In genomic region chr3:62365311-62366092, GRCh38 we compare ENCODE assay signal across 20 cellular contexts. TPM values are rescaled to one million over a fixed set of nuclear protein-coding genes. Genes with fewer than 3 reads are reported as not detected.
"Had no signal": no experiment of that assay in that cellular context is flagged by ENCODE, and none has a peak within 500 bp of the region (broad histone marks: within the 10 kb centered on the region; RNA-seq: fewer than 3 reads in every experiment).

No MANE protein-coding gene starts in this region.

- H3K27ac ChIP-seq: adrenal gland, esophagus squamous epithelium, prostate gland, right lobe of liver had no signal

- H3K9me3 Mint-ChIP-seq: activated naive CD4-positive, alpha-beta T cell treated with anti-CD3 and anti-CD28 coated beads, Interleukin-2, amount 50 U/mL, for 24 hours; activated T-cell treated with anti-CD3 and anti-CD28 coated beads, Interleukin-2, amount 50 U/mL, for 4 hours; nephron had no signal

- H3K4me3 ChIP-seq: adrenal gland, esophagus squamous epithelium, prostate gland, right lobe of liver, smooth muscle cell had no signal

- H3K9me3 ChIP-seq: adrenal gland, esophagus squamous epithelium, prostate gland, right lobe of liver had no signal

- H3K36me3 ChIP-seq: adrenal gland, esophagus squamous epithelium, prostate gland, right lobe of liver had no signal

- H3K4me1 ChIP-seq: prostate gland had no signal

- H3K36me3 Mint-ChIP-seq: activated naive CD4-positive, alpha-beta T cell treated with anti-CD3 and anti-CD28 coated beads, Interleukin-2, amount 50 U/mL, for 24 hours had no signal

- H3K4me2 ChIP-seq: smooth muscle cell had no signal

- H3K4me3 Mint-ChIP-seq: activated CD4-positive, alpha-beta memory T cell treated with anti-CD3 and anti-CD28 coated beads, Interleukin-2, amount 10 ng/mL, durations not matched to agents 7 days and 5 days; activated naive CD4-positive, alpha-beta T cell treated with anti-CD3 and anti-CD28 coated beads, Interleukin-2, amount 50 U/mL, for 24 hours; activated T-cell treated with anti-CD3 and anti-CD28 coated beads, Interleukin-2, amount 50 U/mL, for 4 hours; nephron had no signal

- DNase-seq: activated CD4-positive, alpha-beta memory T cell treated with anti-CD3 and anti-CD28 coated beads, Interleukin-2, amount 10 ng/mL, durations not matched to agents 7 days and 5 days; activated effector memory CD4-positive, alpha-beta T cell treated with Interleukin-2 at 50 U/mL for 16 hours; activated T-cell treated with anti-CD3 and anti-CD28 coated beads, Interleukin-2, amount 50 U/mL, for 4 hours; adrenal gland; esophagus squamous epithelium; right lobe of liver; stimulated activated CD4-positive, alpha-beta T cell treated with anti-CD3 and anti-CD28 coated beads, Interleukin-4, amount 100 ng/mL, for 4 hours; stimulated activated CD8-positive, alpha-beta memory T cell treated with anti-CD3 and anti-CD28 coated beads, Interleukin-4, amount 100 ng/mL, for 48 hours; stimulated activated naive CD4-positive, alpha-beta T cell treated with Interleukin-2 at 50 U/mL for 16 hours; substantia nigra; T-helper 9 cell; trophoblast cell had no signal

- ATAC-seq: activated T-cell treated with anti-CD3 and anti-CD28 coated beads, Interleukin-2, amount 50 U/mL, for 4 hours; right lobe of liver had no signal

- H3K4me1 Mint-ChIP-seq: activated CD4-positive, alpha-beta memory T cell treated with anti-CD3 and anti-CD28 coated beads, Interleukin-2, amount 10 ng/mL, durations not matched to agents 7 days and 5 days; activated naive CD4-positive, alpha-beta T cell treated with anti-CD3 and anti-CD28 coated beads, Interleukin-2, amount 50 U/mL, for 24 hours had no signal

- H3K27ac Mint-ChIP-seq: activated CD4-positive, alpha-beta memory T cell treated with anti-CD3 and anti-CD28 coated beads, Interleukin-2, amount 10 ng/mL, durations not matched to agents 7 days and 5 days; activated naive CD4-positive, alpha-beta T cell treated with anti-CD3 and anti-CD28 coated beads, Interleukin-2, amount 50 U/mL, for 24 hours; nephron had no signal

RNA-seq across cellular contexts. Expression of gene FEZF2, which starts 7.8 kb away (rescaled TPM):
- total RNA-seq: activated CD4-positive, alpha-beta memory T cell treated with anti-CD3 and anti-CD28 coated beads, Interleukin-2, amount 10 ng/mL, durations not matched to agents 7 days and 5 days; activated T-cell treated with anti-CD3 and anti-CD28 coated beads, Interleukin-2, amount 50 U/mL, for 4 hours; adrenal gland; esophagus squamous epithelium; fibroblast of villous mesenchyme; glomerular endothelial cell; lower leg skin; omental fat pad; right lobe of liver; smooth muscle cell had no signal
- polyA plus RNA-seq: adrenal gland, smooth muscle cell had no signal
